10 cellular contexts compared by ENCODE assay signal in the genomic region with DNA sequence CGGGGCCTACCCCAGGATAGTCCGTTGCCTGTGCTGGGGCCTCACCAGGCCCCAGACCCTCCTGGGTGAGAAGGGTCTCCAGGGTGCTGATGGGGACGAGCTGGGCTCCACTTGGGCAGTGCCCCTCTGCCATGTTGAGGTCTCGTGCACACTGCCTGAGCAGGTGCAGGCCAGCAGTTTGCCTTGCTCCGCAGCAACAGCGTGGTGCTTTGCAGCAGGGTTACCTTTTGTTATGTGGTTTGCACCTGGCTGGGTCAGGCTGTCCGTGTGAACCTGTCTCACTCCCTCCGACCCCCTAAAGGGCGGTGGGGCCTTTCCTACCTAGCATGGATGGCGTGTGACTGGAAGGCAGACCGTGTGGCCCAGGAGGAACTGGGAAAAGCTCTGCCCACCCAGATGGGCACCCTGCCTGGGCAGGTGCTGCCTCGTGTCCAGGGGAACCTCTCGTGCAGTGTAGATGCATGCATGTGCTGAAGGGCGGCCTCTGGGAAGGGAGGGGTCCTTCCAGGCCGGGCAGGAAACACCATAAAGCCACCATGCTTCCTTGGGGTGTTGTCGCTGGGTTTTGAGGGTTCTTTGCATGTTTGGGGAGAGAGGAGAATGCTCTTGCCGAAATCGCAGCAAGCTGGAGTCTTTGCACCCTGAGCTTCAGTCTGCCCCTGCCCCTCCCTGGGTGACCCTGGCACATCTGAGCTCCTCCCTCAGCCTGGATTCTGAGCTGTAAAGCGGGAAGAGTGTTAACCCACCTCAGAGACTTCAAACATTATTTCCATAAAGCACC.
DNase-seq lines count a peak whose midpoint lies in the region; ATAC-seq, FAIRE-seq and TF ChIP-seq lines count a peak whose summit lies in the region.
"Had no signal": no experiment of that assay in that cellular context is flagged by ENCODE, and none has a peak within 500 bp of the region (broad histone marks: within the 10 kb centered on the region; RNA-seq: fewer than 3 reads in every experiment).

No MANE protein-coding gene starts in this region.

- H2AFZ ChIP-seq in DND-41 (ENCODE audit: low read depth, low read length), result no peak overlapping the region

- peaks cover 68% of the 10 kb centered on the region for H4K20me1 ChIP-seq in DND-41 (ENCODE audit: insufficient read depth, low read length)

- H3K27ac ChIP-seq in DND-41 (ENCODE audit: low read length) (peak overlapping the region; percentile 93), esophagus (ENCODE audit: low read depth in 2 of 2, low read length in 1 of 2) (peak overlapping the region; percentile 92 to 96), pancreas (peak overlapping the region; percentile 93 to 98 (median 97))

- H3K4me1 ChIP-seq in DND-41 (ENCODE audit: insufficient read depth, low read length) (peaks cover 55% of the 10 kb centered on the region), esophagus (ENCODE audit: control insufficient read depth in 2 of 2, insufficient read depth in 2 of 2, low read length in 1 of 2) (peaks cover 17 to 30% of the 10 kb centered on the region in 2 donors), pancreas (peaks cover 32 to 39% (median 34%) of the 10 kb centered on the region in 3 donors)

- no peak for ATAC-seq in DND-41 (ENCODE audit: insufficient read depth, low read depth)
- ATAC-seq in pancreas, result no peak
- ATAC-seq in HG03521 (IDR thresholded peaks at IDR 0.05; ENCODE audit: unreplicated experiment), result no peak
- ATAC-seq in HG02981 (IDR thresholded peaks at IDR 0.05; ENCODE audit: unreplicated experiment), result no peak
- no peak for ATAC-seq in GM21367 (IDR thresholded peaks at IDR 0.05; ENCODE audit: unreplicated experiment)

- DNase-seq in DND-41 (no peak), NCI-H748 treated with DMSO at 0.1 percent for 48 hours (lab: John Stamatoyannopoulos, UW) (peak; percentile 23), pancreas (peak in 4 of 6 donors; percentile 53 to 81 (median 62)), COLO829 (ENCODE audit: low spot score) (no peak)
- DNase-seq: cortex of kidney; stimulated activated CD4-positive, alpha-beta T cell treated with anti-CD3 and anti-CD28 coated beads, Interleukin-4, amount 100 ng/mL, for 24 hours had no signal

- TF ChIP-seq CTCF in DND-41 (IDR thresholded peaks at IDR 0.05; ENCODE audit: borderline replicate concordance, extremely low read depth, low read length, poor library complexity, severe bottlenecking) (no peak), pancreas (IDR thresholded peaks at IDR 0.05) (no peak)

- no peaks in the 10 kb centered on the region for H3K9me3 ChIP-seq in DND-41 (ENCODE audit: insufficient read depth, low read length, severe bottlenecking)
- H3K9me3 ChIP-seq in esophagus (ENCODE audit: control insufficient read depth in 2 of 2, insufficient read depth in 1 of 2, low read depth in 1 of 2, low read length in 1 of 2), result no peaks in the 10 kb centered on the region
- H3K9me3 ChIP-seq in pancreas, result no peaks in the 10 kb centered on the region

- H3K27me3 ChIP-seq in DND-41 (ENCODE audit: insufficient read depth, low read length, poor library complexity) (no peaks in the 10 kb centered on the region), esophagus (ENCODE audit: control insufficient read depth in 1 of 2, insufficient read depth in 2 of 2, low read length in 2 of 2) (no peaks in the 10 kb centered on the region), pancreas (no peaks in the 10 kb centered on the region)

- FAIRE-seq in pancreas (lab: Jason Lieb, UNC), result no peak

- 18 to 23% methylated on average over 19 of the region's 19 CpGs for WGBS in esophagus, 2 donors
- WGBS in pancreas, 2 donors, result 6% methylated on average over 19 of the region's 19 CpGs

- peak overlapping the region; percentile 54 to 90; a peak in 3 of 4 replicates for H3K4me3 ChIP-seq in DND-41 (ENCODE audit: low read depth in 1 of 2, low read length in 2 of 2)
- H3K4me3 ChIP-seq in esophagus (ENCODE audit: low read depth in 1 of 2, low read length in 2 of 2), result peak overlapping the region; percentile 56 to 67
- peak overlapping the region; percentile 75 to 98 (median 88) for H3K4me3 ChIP-seq in pancreas

- H3K4me2 ChIP-seq in DND-41 (ENCODE audit: insufficient read depth, low read length), result peak overlapping the region; percentile 85

- H3K36me3 ChIP-seq in DND-41 (ENCODE audit: insufficient read depth, low read length) (peaks cover 78% of the 10 kb centered on the region), esophagus (ENCODE audit: control insufficient read depth in 2 of 2, insufficient read depth in 2 of 2, low read length in 1 of 2) (peaks cover 0 to 13% of the 10 kb centered on the region in 2 donors), pancreas (no peaks in the 10 kb centered on the region)

- peak overlapping the region; percentile 96 for H3K9ac ChIP-seq in DND-41 (ENCODE audit: low read depth, low read length)

- intact Hi-C loops in pancreas (cut with DNase I), result no loop called here

- H3K79me2 ChIP-seq in DND-41 (ENCODE audit: insufficient read depth, low read length), result peaks cover 96% of the 10 kb centered on the region

Comparison
In these comparisons a context has a peak if more than half of its experiments do, and no peak if none do; other contexts are left out.
1. DNase-seq: peak in NCI-H748 treated with DMSO at 0.1 percent for 48 hours (single experiment) and pancreas (4 of 6); none in DND-41 (single experiment) and COLO829 (single experiment).
2. Peak in every context shown above with its lines, with median percentiles within 50 percentile points of each other: H3K27ac ChIP-seq and H3K4me3 ChIP-seq.